Comparison of ENCODE assay signal across 13 cellular contexts in the genomic region with DNA sequence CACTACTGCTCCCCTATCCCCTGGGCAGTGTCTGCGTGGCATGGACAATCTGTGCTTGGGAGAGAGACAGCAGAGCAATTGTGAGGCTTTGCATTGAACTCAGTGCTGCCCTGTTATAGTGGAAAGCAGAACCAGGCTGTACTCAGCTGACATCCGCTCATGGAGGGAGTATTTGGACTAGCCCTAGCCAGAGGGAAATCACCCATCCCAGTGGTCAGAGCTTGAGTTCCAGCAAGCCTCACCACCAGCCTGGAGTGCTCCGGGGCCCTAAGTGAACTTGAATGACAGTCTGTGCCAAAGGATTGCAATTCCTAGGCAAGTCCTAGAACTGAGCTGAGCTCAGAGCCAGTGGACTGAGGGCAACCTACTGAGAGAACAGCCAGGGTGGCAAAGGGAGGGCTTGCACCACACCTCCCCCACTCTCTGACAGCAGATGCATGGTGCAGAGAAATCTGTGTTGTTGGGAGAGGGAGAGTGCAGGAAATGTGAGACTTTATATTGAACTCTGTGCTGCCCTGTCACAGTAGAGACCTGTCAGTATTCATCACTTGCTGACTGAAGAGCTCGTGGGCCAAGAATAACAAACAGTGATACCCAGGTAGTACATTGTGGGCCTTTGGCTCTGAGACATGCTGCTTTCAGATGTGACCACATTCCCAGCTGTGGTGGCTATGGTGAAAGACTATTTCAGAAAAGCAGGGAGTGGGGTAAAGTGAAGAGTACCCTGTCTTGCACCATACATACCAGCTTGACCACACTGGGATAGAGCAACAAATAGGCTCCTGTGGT.
"Had no signal": no experiment of that assay in that cellular context is flagged by ENCODE, and none has a peak within 500 bp of the region (broad histone marks: within the 10 kb centered on the region; RNA-seq: fewer than 3 reads in every experiment).

No MANE protein-coding gene starts in this region.

- H3K36me3 ChIP-seq: esophagus muscularis mucosa, heart left ventricle, thyroid gland had no signal

- H3K4me3 Mint-ChIP-seq: activated CD8-positive, alpha-beta memory T cell treated with anti-CD3 and anti-CD28 coated beads, Interleukin-2, amount 10 ng/mL, durations not matched to agents 7 days and 5 days; activated naive CD4-positive, alpha-beta T cell treated with anti-CD3 and anti-CD28 coated beads, Interleukin-2, amount 50 U/mL, for 24 hours; activated T-cell treated with anti-CD3 and anti-CD28 coated beads, Interleukin-2, amount 50 U/mL, for 24 hours; memory B cell had no signal

- H3K27me3 ChIP-seq: esophagus muscularis mucosa, heart left ventricle, thyroid gland had no signal

- H3K36me3 Mint-ChIP-seq: activated CD8-positive, alpha-beta memory T cell treated with anti-CD3 and anti-CD28 coated beads, Interleukin-2, amount 10 ng/mL, durations not matched to agents 7 days and 5 days; activated naive CD4-positive, alpha-beta T cell treated with anti-CD3 and anti-CD28 coated beads, Interleukin-2, amount 50 U/mL, for 24 hours; memory B cell had no signal

- DNase-seq: activated CD8-positive, alpha-beta memory T cell treated with anti-CD3 and anti-CD28 coated beads, Interleukin-2, amount 10 ng/mL, durations not matched to agents 7 days and 5 days; activated effector memory CD4-positive, alpha-beta T cell treated with Interleukin-2 at 50 U/mL for 16 hours; activated T-cell treated with anti-CD3 and anti-CD28 coated beads, Interleukin-2, amount 50 U/mL, for 24 hours; amniotic stem cell; foreskin fibroblast; heart left ventricle; thyroid gland had no signal

- H3K4me1 Mint-ChIP-seq: activated CD8-positive, alpha-beta memory T cell treated with anti-CD3 and anti-CD28 coated beads, Interleukin-2, amount 10 ng/mL, durations not matched to agents 7 days and 5 days; activated naive CD4-positive, alpha-beta T cell treated with anti-CD3 and anti-CD28 coated beads, Interleukin-2, amount 50 U/mL, for 24 hours; memory B cell had no signal

- ATAC-seq: activated CD4-positive, CD25-positive, alpha-beta regulatory T cell treated with anti-CD3 and anti-CD28 coated beads, Interleukin-2, amount 50 U/mL, for 24 hours; activated CD8-positive, alpha-beta memory T cell treated with anti-CD3 and anti-CD28 coated beads, Interleukin-2, amount 10 ng/mL, durations not matched to agents 7 days and 5 days; heart left ventricle; left lobe of liver had no signal

- H3K4me3 ChIP-seq: esophagus muscularis mucosa, heart left ventricle, thyroid gland had no signal

- H3K9ac ChIP-seq: parathyroid adenoma had no signal

- H3K4me1 ChIP-seq: heart left ventricle, parathyroid adenoma had no signal

- H2AFZ ChIP-seq: parathyroid adenoma had no signal

- H3K27ac ChIP-seq: esophagus muscularis mucosa, heart left ventricle, parathyroid adenoma, thyroid gland had no signal

- H3K9me3 ChIP-seq: thyroid gland had no signal

- H3K27ac Mint-ChIP-seq: activated CD8-positive, alpha-beta memory T cell treated with anti-CD3 and anti-CD28 coated beads, Interleukin-2, amount 10 ng/mL, durations not matched to agents 7 days and 5 days; activated naive CD4-positive, alpha-beta T cell treated with anti-CD3 and anti-CD28 coated beads, Interleukin-2, amount 50 U/mL, for 24 hours; activated T-cell treated with anti-CD3 and anti-CD28 coated beads, Interleukin-2, amount 50 U/mL, for 24 hours; memory B cell had no signal

- H3K9me3 Mint-ChIP-seq: activated naive CD4-positive, alpha-beta T cell treated with anti-CD3 and anti-CD28 coated beads, Interleukin-2, amount 50 U/mL, for 24 hours; activated T-cell treated with anti-CD3 and anti-CD28 coated beads, Interleukin-2, amount 50 U/mL, for 24 hours had no signal

- H3K79me2 ChIP-seq: parathyroid adenoma had no signal
